Comparison of ENCODE assay signal across 10 cellular contexts in genomic region chr16:48617711-48618148, GRCh38. TPM values are rescaled to one million over a fixed set of nuclear protein-coding genes. Genes with fewer than 3 reads are reported as not detected.
DNase-seq lines count a peak whose midpoint lies in the region; TF ChIP-seq lines count a peak whose summit lies in the region.
"Had no signal": no experiment of that assay in that cellular context is flagged by ENCODE, and none has a peak within 500 bp of the region (broad histone marks: within the 10 kb centered on the region; RNA-seq: fewer than 3 reads in every experiment).

No MANE protein-coding gene starts in this region.

- TF ChIP-seq EP300 in suprapubic skin (IDR thresholded peaks at IDR 0.05) = no peak

- in situ Hi-C loops in HAP-1 (cut with MboI; ENCODE audit: low sequenced_read_pairs) = no loop called here

- peaks cover 6% of the 10 kb centered on the region for H3K4me1 ChIP-seq in HAP-1
- peaks cover 2% of the 10 kb centered on the region for H3K4me1 ChIP-seq in fibroblast of lung (ENCODE audit: control insufficient read depth, extremely low read depth, insufficient read depth, low read length)
- H3K4me1 ChIP-seq in suprapubic skin = peaks cover 17% of the 10 kb centered on the region

- H3K9me3 ChIP-seq in HAP-1 = no peaks in the 10 kb centered on the region
- no peaks in the 10 kb centered on the region for H3K9me3 ChIP-seq in fibroblast of lung (ENCODE audit: control insufficient read depth, insufficient read depth, low read depth, low read length)
- no peaks in the 10 kb centered on the region for H3K9me3 ChIP-seq in suprapubic skin

- TF ChIP-seq CTCF in fibroblast of lung (conservative IDR thresholded peaks at IDR 0.05 in 1 of 2, IDR thresholded peaks at IDR 0.05 in 1 of 2; ENCODE audit: low read depth in 1 of 2, low read length in 2 of 2) = no peak
- TF ChIP-seq CTCF in suprapubic skin (IDR thresholded peaks at IDR 0.05) = no peak

- H4K20me1 ChIP-seq in fibroblast of lung (ENCODE audit: control insufficient read depth, extremely low read depth, insufficient read depth, low read length) = no peaks in the 10 kb centered on the region

- DNase-seq in HAP-1 (ENCODE audit: low spot score in 2 of 2) (peak; percentile 26 to 50), NCI-H446 treated with DMSO at 0.1 percent for 48 hours (lab: John Stamatoyannopoulos, UW) (peak; percentile 42), fibroblast of lung (ENCODE audit: low read depth in 2 of 2) (peak; percentile 54 to 79), renal cortical epithelial cell (ENCODE audit: low read depth) (peak; percentile 28), germinal center (ENCODE audit: low spot score) (no peak), suprapubic skin (ENCODE audit: low spot score in 2 of 2) (no peak), NAMALWA (ENCODE audit: low spot score) (no peak)
- DNase-seq in central memory CD4-positive, alpha-beta T cell = no peak
- DNase-seq: activated naive CD4-positive, alpha-beta T cell treated with anti-CD3 and anti-CD28 coated beads, Interleukin-2, amount 50 U/mL, for 16 hours; NCI-H187 treated with DMSO at 0.1 percent for 48 hours had no signal

- H3K9ac ChIP-seq in fibroblast of lung (ENCODE audit: insufficient read depth, low read length) = no peak overlapping the region

- no peaks in the 10 kb centered on the region for H3K79me2 ChIP-seq in fibroblast of lung (ENCODE audit: control insufficient read depth, insufficient read depth, low read length)

- H3K27ac ChIP-seq in fibroblast of lung (ENCODE audit: insufficient read depth, low read length) (no peak overlapping the region), suprapubic skin (no peak overlapping the region)

- H3K36me3 ChIP-seq in HAP-1 (replicated peaks) = no peaks in the 10 kb centered on the region
- no peaks in the 10 kb centered on the region for H3K36me3 ChIP-seq in fibroblast of lung (ENCODE audit: control insufficient read depth, insufficient read depth, low read length)
- no peaks in the 10 kb centered on the region for H3K36me3 ChIP-seq in suprapubic skin

- no peaks in the 10 kb centered on the region for H3K27me3 ChIP-seq in HAP-1 (ENCODE audit: low read depth)
- H3K27me3 ChIP-seq in fibroblast of lung (ENCODE audit: control insufficient read depth, insufficient read depth, low read length) = peaks cover 4% of the 10 kb centered on the region
- no peaks in the 10 kb centered on the region for H3K27me3 ChIP-seq in suprapubic skin

- no peak for TF ChIP-seq POLR2A in suprapubic skin (IDR thresholded peaks at IDR 0.05)

- no peak overlapping the region for H2AFZ ChIP-seq in fibroblast of lung (ENCODE audit: low read length)

- H3K4me2 ChIP-seq in fibroblast of lung (ENCODE audit: extremely low read depth, insufficient read depth, low read length) = peak overlapping the region; percentile 58

- 13% methylated on average over 4 of the region's 4 CpGs for WGBS in suprapubic skin

- H3K4me3 ChIP-seq in HAP-1 (no peak overlapping the region), fibroblast of lung (replicated peaks in 1 of 4; ENCODE audit: control extremely low read depth in 1 of 4, insufficient read depth in 1 of 4, low read depth in 3 of 4, low read length in 4 of 4) (no peak overlapping the region), suprapubic skin (no peak overlapping the region)

RNA-seq across cellular contexts. Expression of gene N4BP1, which starts 7.8 kb away (rescaled TPM):
- total RNA-seq in fibroblast of lung (15.5 and 16.4 TPM in 2 replicates), renal cortical epithelial cell (29.7 and 38.0 TPM in 2 replicates), suprapubic skin (10 to 100 TPM; 46.2 to 78.1 (median 66.5) TPM)
- polyA plus RNA-seq in fibroblast of lung = 18.2 and 18.8 TPM in 2 replicates
- polyA plus RNA-seq in fibroblast of lung (2012) = 12.8 and 14.0 TPM in 2 replicates
- polyA minus RNA-seq in fibroblast of lung (ENCODE audit: low replicate concordance) = 10.3 and 21.7 TPM in 2 replicates

Comparison
In these comparisons a context has a peak if more than half of its experiments do, and no peak if none do; other contexts are left out.
1. DNase-seq: peak in HAP-1 (2 of 2), NCI-H446 treated with DMSO at 0.1 percent for 48 hours (single experiment), fibroblast of lung (2 of 2) and renal cortical epithelial cell (single experiment); none in germinal center (single experiment), suprapubic skin (0 of 2), central memory CD4-positive, alpha-beta T cell (single experiment) and NAMALWA (single experiment).